In genomic region chr20:3172933-3173581, GRCh38 we compare ENCODE assay signal across 8 cellular contexts. TPM values are rescaled to one million over a fixed set of nuclear protein-coding genes. Genes with fewer than 3 reads are reported as not detected.
DNase-seq lines count a peak whose midpoint lies in the region; ATAC-seq and TF ChIP-seq lines count a peak whose summit lies in the region.

Gene LZTS3, minus strand, starts transcription at chr20:3173549. Its CDS starts 6,386 bp downstream, at chr20:3167163.

- H3K4me1 ChIP-seq in Caco-2 (peaks cover 14% of the 10 kb centered on the region), HUES6 (ENCODE audit: control insufficient read depth, insufficient read depth, low read length) (peaks cover 39% of the 10 kb centered on the region), RWPE2 (ENCODE audit: insufficient read depth, poor library complexity, severe bottlenecking) (peaks cover 5% of the 10 kb centered on the region), transverse colon (peaks cover 6 to 28% (median 16%) of the 10 kb centered on the region in 4 donors)

- ATAC-seq in GM21390 (IDR thresholded peaks at IDR 0.05; ENCODE audit: unreplicated experiment) = peak; percentile 54
- peak; percentile 21 for ATAC-seq in RWPE2 (ENCODE audit: low read depth)

- CTCF ChIA-PET in Caco-2 (lab: Charles Lee) = interaction anchor here (0.6 to 1.0 kb wide), 3 partner anchors 13 to 199 kb away, joined by 3 to 5 read pairs (median 3); partner anchors contain the start of genes FASTKD5 and UBOX5

- peak within 1 kb of the TSS; percentile 98 for H3K4me3 Mint-ChIP-seq in Caco-2 (ENCODE audit: unreplicated experiment)
- peak within 1 kb of the TSS; percentile 91 for H3K4me3 Mint-ChIP-seq in glutamatergic neuron (ENCODE audit: unreplicated experiment)

- peak within 1 kb of the TSS; percentile 29; the same call in 1 of the 2 replicates for H3K27ac ChIP-seq in HUES6 (ENCODE audit: low read depth, low read length)
- peak within 1 kb of the TSS; percentile 13 for H3K27ac ChIP-seq in RWPE2 (ENCODE audit: poor library complexity, severe bottlenecking)
- H3K27ac ChIP-seq in transverse colon = peak within 1 kb of the TSS; percentile 63 to 82 (median 76)

- DNase-seq in Caco-2 (peak; percentile 75 to 77), RWPE2 (ENCODE audit: low spot score) (peak; percentile 72), glutamatergic neuron (peak; percentile 93), pons (ENCODE audit: low spot score) (peak; percentile 39), transverse colon (peak; percentile 77)
- DNase-seq in activated naive CD4-positive, alpha-beta T cell (lab: John Stamatoyannopoulos, UW) = peak; percentile 43 to 82 (median 66)

- in situ Hi-C loops in transverse colon (cut with MboI; ENCODE audit: low pct_ligation_motif_present in 1 of 4, low pct_unique_long_range_greater_than_20kb in 1 of 4, low sequenced_read_pairs in 3 of 4) = no loop called here

- 0% methylated on average over 15 of the region's 58 CpGs; no CpG with 5 or more reads in 1 of the 2 donors for WGBS in transverse colon (ENCODE audit: low coverage in 1 of 2), 2 donors

- H3K36me3 ChIP-seq in Caco-2 (ENCODE audit: control insufficient read depth, insufficient read depth, low read length) (no peaks in the 10 kb centered on the region; the same call in 1 of the 2 replicates), HUES6 (ENCODE audit: control insufficient read depth, insufficient read depth, low read length) (no peaks in the 10 kb centered on the region), RWPE2 (ENCODE audit: low read depth) (no peaks in the 10 kb centered on the region), transverse colon (no peaks in the 10 kb centered on the region)

- H3K9me3 Mint-ChIP-seq in Caco-2 (ENCODE audit: unreplicated experiment) (no peaks in the 10 kb centered on the region), glutamatergic neuron (ENCODE audit: unreplicated experiment) (peaks cover 15% of the 10 kb centered on the region)

- H3K27me3 Mint-ChIP-seq in Caco-2 (ENCODE audit: insufficient read depth, unreplicated experiment) (peaks cover 3% of the 10 kb centered on the region), glutamatergic neuron (ENCODE audit: unreplicated experiment) (peaks cover 10% of the 10 kb centered on the region)

- peak; percentile 37 for TF ChIP-seq POLR2A in transverse colon (IDR thresholded peaks at IDR 0.05)

- H3K9me3 ChIP-seq in Caco-2 = no peaks in the 10 kb centered on the region
- no peaks in the 10 kb centered on the region for H3K9me3 ChIP-seq in HUES6 (ENCODE audit: control insufficient read depth, insufficient read depth, low read depth, low read length)
- H3K9me3 ChIP-seq in RWPE2 (ENCODE audit: severe bottlenecking) = no peaks in the 10 kb centered on the region
- no peaks in the 10 kb centered on the region for H3K9me3 ChIP-seq in transverse colon

- POLR2A ChIA-PET in Caco-2 (lab: Charles Lee) = no interaction called here

- H3K4me1 Mint-ChIP-seq in Caco-2 (ENCODE audit: low read depth, unreplicated experiment) (peaks cover 15% of the 10 kb centered on the region), glutamatergic neuron (ENCODE audit: low read depth, unreplicated experiment) (peaks cover 20% of the 10 kb centered on the region)

- H3K4me3 ChIP-seq in Caco-2 (ENCODE audit: low read depth, low read length) = peak within 1 kb of the TSS; percentile 98
- peak within 1 kb of the TSS; percentile 90 for H3K4me3 ChIP-seq in HUES6 (ENCODE audit: low read depth, low read length)
- peak within 1 kb of the TSS; percentile 60 for H3K4me3 ChIP-seq in RWPE2 (ENCODE audit: severe bottlenecking)
- peak within 1 kb of the TSS; percentile 75 to 98 (median 80) for H3K4me3 ChIP-seq in transverse colon

- TF ChIP-seq CTCF in Caco-2 (IDR thresholded peaks at IDR 0.05; ENCODE audit: insufficient read depth in 1 of 2, low read depth in 1 of 2, low read length in 1 of 2, severe bottlenecking in 1 of 2, unreplicated experiment in 1 of 2) = peak in 1 of 2 experiments; percentile 17
- no peak for TF ChIP-seq CTCF in RWPE2 (IDR thresholded peaks at IDR 0.05; ENCODE audit: poor library complexity, severe bottlenecking)
- no peak for TF ChIP-seq CTCF in glutamatergic neuron (IDR thresholded peaks at IDR 0.05; ENCODE audit: partially characterized antibody, unreplicated experiment)
- no peak for TF ChIP-seq CTCF in transverse colon (IDR thresholded peaks at IDR 0.05)

- TF ChIP-seq EP300 in transverse colon (IDR thresholded peaks at IDR 0.05; ENCODE audit: low read depth) = no peak

- H3K9ac ChIP-seq in HUES6 (ENCODE audit: low read length) = peak within 1 kb of the TSS; percentile 87

- H3K36me3 Mint-ChIP-seq in Caco-2 (ENCODE audit: insufficient read depth, unreplicated experiment) (peaks cover 19% of the 10 kb centered on the region), glutamatergic neuron (ENCODE audit: unreplicated experiment) (no peaks in the 10 kb centered on the region)

- H3K27me3 ChIP-seq in Caco-2 (replicated peaks; ENCODE audit: control insufficient read depth, insufficient read depth, low read length) (no peaks in the 10 kb centered on the region), HUES6 (ENCODE audit: control insufficient read depth, insufficient read depth, low read length) (peaks cover 11% of the 10 kb centered on the region; the same call in 1 of the 2 replicates), RWPE2 (ENCODE audit: insufficient read depth, poor library complexity, severe bottlenecking) (no peaks in the 10 kb centered on the region), transverse colon (peaks cover 40% of the 10 kb centered on the region)

- intact Hi-C loops in Caco-2 (cut with micrococcal nuclease; ENCODE audit: unreplicated experiment) = no loop called here
- intact Hi-C loops in transverse colon (cut with DNase I; ENCODE audit: low total_unique reads) = no loop called here

- no TSS peak for BruUV-seq in Caco-2 (replicated peaks; lab: Mats Ljungman, UMichigan)

- peak within 1 kb of the TSS; percentile 81 for H3K27ac Mint-ChIP-seq in Caco-2 (ENCODE audit: unreplicated experiment)
- peak within 1 kb of the TSS; percentile 90 for H3K27ac Mint-ChIP-seq in glutamatergic neuron (ENCODE audit: unreplicated experiment)

RNA-seq across cellular contexts. Expression of gene LZTS3, which starts in this region (rescaled TPM):
- total RNA-seq in Caco-2 (2022) = 4.3 and 4.5 TPM in 2 replicates
- total RNA-seq in glutamatergic neuron (ENCODE audit: unreplicated experiment) = 56.8 TPM
- total RNA-seq in transverse colon = 10 to 100 TPM in 2 of 4 donors, 1 to 10 TPM in 2; 9.0 to 13.5 (median 9.7) TPM

Comparison
In these comparisons a context has a peak if more than half of its experiments do, and no peak if none do; other contexts are left out.
1. Peak in every context shown above with its lines: DNase-seq, ATAC-seq, H3K4me3 ChIP-seq and H3K27ac ChIP-seq.
2. DNase-seq: peak in every context shown above with its lines; median percentile 93 in glutamatergic neuron; 77 in transverse colon; 76 in Caco-2; 72 in RWPE2; 66 in activated naive CD4-positive, alpha-beta T cell; 39 in pons.
3. H3K27ac ChIP-seq: peak in every context shown above with its lines; median percentile 76 in transverse colon; 29 in HUES6; 13 in RWPE2.